8 cellular contexts compared by ENCODE assay signal in the genomic region with DNA sequence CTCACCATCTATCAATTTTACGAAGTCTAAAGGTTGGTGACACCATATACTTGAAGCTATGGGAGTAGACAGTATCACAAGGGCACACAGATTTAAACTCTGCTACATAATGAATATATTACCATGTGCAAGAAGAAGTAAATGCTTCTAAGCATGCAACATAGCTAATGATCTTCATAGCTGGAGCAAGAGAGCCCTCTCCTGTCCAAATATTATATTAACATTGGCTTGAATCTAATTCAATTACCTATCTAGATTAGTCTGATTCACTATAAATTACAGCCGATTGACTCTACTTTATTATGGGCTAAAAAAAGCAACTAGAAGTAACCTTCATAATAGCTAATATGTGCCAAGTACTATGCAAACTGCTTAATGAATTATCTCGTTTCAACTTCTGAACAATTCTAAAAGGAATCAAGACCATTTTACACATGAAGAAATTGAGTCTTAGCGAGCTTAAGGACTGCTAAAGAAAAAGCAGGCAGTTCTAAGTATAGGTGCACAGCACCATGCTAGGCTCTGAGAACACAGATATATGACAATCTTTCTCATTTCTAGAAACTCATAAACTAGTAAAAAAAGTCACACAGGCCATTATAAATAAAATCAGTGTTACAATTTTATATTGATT. TPM values are rescaled to one million over a fixed set of nuclear protein-coding genes. Genes with fewer than 3 reads are reported as not detected.
DNase-seq lines count a peak whose midpoint lies in the region; ATAC-seq and TF ChIP-seq lines count a peak whose summit lies in the region.

No MANE protein-coding gene starts in this region.

- POLR2A ChIA-PET in naive thymus-derived CD8-positive, alpha-beta T cell (lab: Charles Lee), result interaction anchor here (0.6 kb wide), 1 partner anchor 1265 kb away, joined by 3 read pairs; no protein-coding TSS in a partner anchor

- H3K9me3 Mint-ChIP-seq in naive thymus-derived CD8-positive, alpha-beta T cell, result no peaks in the 10 kb centered on the region

- no peaks in the 10 kb centered on the region for H3K27me3 Mint-ChIP-seq in naive thymus-derived CD8-positive, alpha-beta T cell

- peaks cover 0 to 36% (median 6%) of the 10 kb centered on the region in 3 donors for H3K36me3 Mint-ChIP-seq in naive thymus-derived CD8-positive, alpha-beta T cell

- no peak overlapping the region for H3K27ac Mint-ChIP-seq in naive thymus-derived CD8-positive, alpha-beta T cell

- DNase-seq in NCI-H1694 treated with DMSO at 0.1 percent for 48 hours (lab: John Stamatoyannopoulos, UW) (peak; percentile 71), astrocyte of the cerebellum (ENCODE audit: low read depth) (peak; percentile 23), left lobe of liver (ENCODE audit: low spot score) (no peak), NCI-H187 treated with DMSO at 0.1 percent for 48 hours (lab: John Stamatoyannopoulos, UW) (no peak)
- no peak for DNase-seq in naive thymus-derived CD8-positive, alpha-beta T cell

- ATAC-seq in left lobe of liver, result peak; percentile 98
- no peak for ATAC-seq in naive thymus-derived CD8-positive, alpha-beta T cell
- no peak for ATAC-seq in HG03097 (IDR thresholded peaks at IDR 0.05; ENCODE audit: low FRiP score, unreplicated experiment)
- ATAC-seq in GM18519 (IDR thresholded peaks at IDR 0.05; ENCODE audit: low FRiP score, unreplicated experiment), result no peak

- no peak overlapping the region for H3K4me3 ChIP-seq in astrocyte of the cerebellum (ENCODE audit: low read depth, low read length)

- TF ChIP-seq CTCF in GM12872 (IDR thresholded peaks at IDR 0.05; ENCODE audit: insufficient read depth, low read depth, low read length) (0 out of 3 replicates have a peak, but pooled peaks have one; percentile 15), astrocyte of the cerebellum (IDR thresholded peaks at IDR 0.05; ENCODE audit: low read depth, low read length, missing control alignments) (peak; percentile 31)

- H3K4me3 Mint-ChIP-seq in naive thymus-derived CD8-positive, alpha-beta T cell, result no peak overlapping the region

- in situ Hi-C loops in astrocyte of the cerebellum (cut with HindIII; ENCODE audit: low sequenced_read_pairs), result loop anchor here (25.0 kb wide), 1 partner anchor 343 kb away; no protein-coding TSS in a partner anchor

- H3K4me1 Mint-ChIP-seq in naive thymus-derived CD8-positive, alpha-beta T cell, result no peaks in the 10 kb centered on the region

RNA-seq across cellular contexts. Expression of a gene that starts 21.9 kb away (rescaled TPM):
- 2.9 TPM for total RNA-seq in left lobe of liver
- 10 to 100 TPM; 25.5 to 28.9 TPM for total RNA-seq in naive thymus-derived CD8-positive, alpha-beta T cell
- polyA plus RNA-seq in naive thymus-derived CD8-positive, alpha-beta T cell, result 1 to 10 TPM; 5.8 to 6.8 (median 5.9) TPM

Comparison
In these comparisons a context has a peak if more than half of its experiments do, and no peak if none do; other contexts are left out.
1. DNase-seq: peak in NCI-H1694 treated with DMSO at 0.1 percent for 48 hours (single experiment) and astrocyte of the cerebellum (single experiment); none in left lobe of liver (single experiment), NCI-H187 treated with DMSO at 0.1 percent for 48 hours (single experiment) and naive thymus-derived CD8-positive, alpha-beta T cell (0 of 10).